2 cellular contexts compared by ENCODE assay signal in genomic region chr10:104966563-104967280, GRCh38.
TF ChIP-seq lines count a peak whose summit lies in the region.

No MANE protein-coding gene starts in this region.

TF ChIP-seq in SK-N-SH, 30 proteins besides CTCF, POLR2A, EP300 and RAD21 (continued from another document):
- TF ChIP-seq, protein P1, sequence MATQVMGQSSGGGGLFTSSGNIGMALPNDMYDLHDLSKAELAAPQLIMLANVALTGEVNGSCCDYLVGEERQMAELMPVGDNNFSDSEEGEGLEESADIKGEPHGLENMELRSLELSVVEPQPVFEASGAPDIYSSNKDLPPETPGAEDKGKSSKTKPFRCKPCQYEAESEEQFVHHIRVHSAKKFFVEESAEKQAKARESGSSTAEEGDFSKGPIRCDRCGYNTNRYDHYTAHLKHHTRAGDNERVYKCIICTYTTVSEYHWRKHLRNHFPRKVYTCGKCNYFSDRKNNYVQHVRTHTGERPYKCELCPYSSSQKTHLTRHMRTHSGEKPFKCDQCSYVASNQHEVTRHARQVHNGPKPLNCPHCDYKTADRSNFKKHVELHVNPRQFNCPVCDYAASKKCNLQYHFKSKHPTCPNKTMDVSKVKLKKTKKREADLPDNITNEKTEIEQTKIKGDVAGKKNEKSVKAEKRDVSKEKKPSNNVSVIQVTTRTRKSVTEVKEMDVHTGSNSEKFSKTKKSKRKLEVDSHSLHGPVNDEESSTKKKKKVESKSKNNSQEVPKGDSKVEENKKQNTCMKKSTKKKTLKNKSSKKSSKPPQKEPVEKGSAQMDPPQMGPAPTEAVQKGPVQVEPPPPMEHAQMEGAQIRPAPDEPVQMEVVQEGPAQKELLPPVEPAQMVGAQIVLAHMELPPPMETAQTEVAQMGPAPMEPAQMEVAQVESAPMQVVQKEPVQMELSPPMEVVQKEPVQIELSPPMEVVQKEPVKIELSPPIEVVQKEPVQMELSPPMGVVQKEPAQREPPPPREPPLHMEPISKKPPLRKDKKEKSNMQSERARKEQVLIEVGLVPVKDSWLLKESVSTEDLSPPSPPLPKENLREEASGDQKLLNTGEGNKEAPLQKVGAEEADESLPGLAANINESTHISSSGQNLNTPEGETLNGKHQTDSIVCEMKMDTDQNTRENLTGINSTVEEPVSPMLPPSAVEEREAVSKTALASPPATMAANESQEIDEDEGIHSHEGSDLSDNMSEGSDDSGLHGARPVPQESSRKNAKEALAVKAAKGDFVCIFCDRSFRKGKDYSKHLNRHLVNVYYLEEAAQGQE (IDR thresholded peaks at IDR 0.05; ENCODE audit: low read depth, low read length) = no peak
- TF ChIP-seq FOXJ3 (CRISPR knock-in tag; IDR thresholded peaks at IDR 0.05) (no peak), TAF1 (IDR thresholded peaks at IDR 0.05; ENCODE audit: borderline replicate concordance, low read depth, low read length) (no peak), FOXM1 (IDR thresholded peaks at IDR 0.05; ENCODE audit: low read depth) (no peak), EZH2phosphoT487 (IDR thresholded peaks at IDR 0.05; ENCODE audit: borderline replicate concordance, low read depth) (no peak), GABPA (IDR thresholded peaks at IDR 0.05; ENCODE audit: low read depth) (no peak), MEF2A (IDR thresholded peaks at IDR 0.05; ENCODE audit: borderline replicate concordance, low read depth) (no peak)
TF ChIP-seq in SK-N-SH: peak in this region for 0.

TF ChIP-seq in SK-N-SH treated with all-trans-retinoic acid at 6 μM for 48 hours, 23 proteins besides CTCF, POLR2A, EP300 and RAD21 (continued from another document):
- TF ChIP-seq TSHZ2 (CRISPR knock-in tag; IDR thresholded peaks at IDR 0.05) = no peak
- TF ChIP-seq ZC3H10 (CRISPR knock-in tag; IDR thresholded peaks at IDR 0.05) = no peak
- TF ChIP-seq ZNF8 (CRISPR knock-in tag; IDR thresholded peaks at IDR 0.05) = no peak
- TF ChIP-seq TOX (CRISPR knock-in tag; IDR thresholded peaks at IDR 0.05; ENCODE audit: borderline replicate concordance) = no peak
- TF ChIP-seq, protein P2, sequence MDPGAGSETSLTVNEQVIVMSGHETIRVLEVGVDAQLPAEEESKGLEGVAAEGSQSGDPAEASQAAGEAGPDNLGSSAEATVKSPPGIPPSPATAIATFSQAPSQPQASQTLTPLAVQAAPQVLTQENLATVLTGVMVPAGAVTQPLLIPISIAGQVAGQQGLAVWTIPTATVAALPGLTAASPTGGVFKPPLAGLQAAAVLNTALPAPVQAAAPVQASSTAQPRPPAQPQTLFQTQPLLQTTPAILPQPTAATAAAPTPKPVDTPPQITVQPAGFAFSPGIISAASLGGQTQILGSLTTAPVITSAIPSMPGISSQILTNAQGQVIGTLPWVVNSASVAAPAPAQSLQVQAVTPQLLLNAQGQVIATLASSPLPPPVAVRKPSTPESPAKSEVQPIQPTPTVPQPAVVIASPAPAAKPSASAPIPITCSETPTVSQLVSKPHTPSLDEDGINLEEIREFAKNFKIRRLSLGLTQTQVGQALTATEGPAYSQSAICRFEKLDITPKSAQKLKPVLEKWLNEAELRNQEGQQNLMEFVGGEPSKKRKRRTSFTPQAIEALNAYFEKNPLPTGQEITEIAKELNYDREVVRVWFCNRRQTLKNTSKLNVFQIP (CRISPR knock-in tag; IDR thresholded peaks at IDR 0.05; ENCODE audit: borderline replicate concordance, low read depth) = no peak
- TF ChIP-seq ESRRG (CRISPR knock-in tag; IDR thresholded peaks at IDR 0.05) = no peak
